8 cellular contexts compared by ENCODE assay signal in the genomic region with DNA sequence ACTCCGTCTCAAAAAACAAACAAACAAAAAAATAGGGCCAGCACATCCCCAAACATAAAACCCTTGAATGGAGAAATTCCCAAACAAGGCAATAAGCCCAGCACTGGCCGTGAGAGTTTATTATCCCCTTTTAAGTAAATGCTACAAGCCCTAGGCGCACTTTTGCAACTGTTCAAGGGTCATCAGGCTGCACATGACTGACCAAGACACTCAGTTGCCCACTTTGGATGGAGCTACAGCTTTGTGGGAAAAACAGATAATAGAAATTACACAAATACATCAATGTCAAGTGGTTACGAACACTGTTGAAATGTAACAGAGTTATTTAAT. TPM values are rescaled to one million over a fixed set of nuclear protein-coding genes. Genes with fewer than 3 reads are reported as not detected.
DNase-seq lines count a peak whose midpoint lies in the region; ATAC-seq and TF ChIP-seq lines count a peak whose summit lies in the region.

No MANE protein-coding gene starts in this region.

- H3K27ac ChIP-seq in OCI-LY7 (ENCODE audit: low read depth, low read length, poor library complexity, severe bottlenecking) (no peak overlapping the region), ovary (peak overlapping the region; percentile 85 to 91)

- peak overlapping the region; percentile 94 for H3K4me3 Mint-ChIP-seq in endothelial cell (ENCODE audit: unreplicated experiment)

- CTCF ChIA-PET in OCI-LY7 (lab: Charles Lee; ENCODE audit: unreplicated experiment), result interaction anchor here (0.5 to 0.6 kb wide), 2 partner anchors 173 to 509 kb away, joined by 3 read pairs; no protein-coding TSS in a partner anchor

- H3K9me3 ChIP-seq in OCI-LY7 (ENCODE audit: low read length) (no peaks in the 10 kb centered on the region), ovary (no peaks in the 10 kb centered on the region)

- H2AFZ ChIP-seq in OCI-LY7 (ENCODE audit: low read length), result peak overlapping the region; percentile 67; the same call in 1 of the 2 replicates

- intact Hi-C loops in OCI-LY7 (cut with micrococcal nuclease; ENCODE audit: unreplicated experiment), result loop anchor here (2.0 to 10.0 kb wide), 2 partner anchors 34 to 176 kb away; a partner anchor contains a TSS
- intact Hi-C loops in ovary (cut with DNase I), result no loop called here

- H3K36me3 Mint-ChIP-seq in endothelial cell (ENCODE audit: low read depth, unreplicated experiment), result peaks cover 7% of the 10 kb centered on the region

- H3K9me2 ChIP-seq in OCI-LY7 (ENCODE audit: insufficient read depth, low read length), result no peaks in the 10 kb centered on the region

- TF ChIP-seq EP300 in ovary (IDR thresholded peaks at IDR 0.05), result no peak

- H3K36me3 ChIP-seq in OCI-LY7 (ENCODE audit: insufficient read depth, low read length) (no peaks in the 10 kb centered on the region; the same call in 1 of the 2 replicates), ovary (no peaks in the 10 kb centered on the region)

- no peaks in the 10 kb centered on the region for H4K20me1 ChIP-seq in OCI-LY7 (ENCODE audit: insufficient read depth, low read length)

- peaks cover 5% of the 10 kb centered on the region for H3K27me3 Mint-ChIP-seq in endothelial cell (ENCODE audit: unreplicated experiment)

- DNase-seq in DMS79 treated with DMSO at 0.1 percent for 48 hours (lab: John Stamatoyannopoulos, UW) (peak; percentile 64), OCI-LY7 (ENCODE audit: low spot score) (no peak), endothelial cell (ENCODE audit: low spot score) (no peak), ovary (no peak), NCI-H69 (lab: John Stamatoyannopoulos, UW) (no peak), GDM1 (lab: John Stamatoyannopoulos, UW) (no peak)

- H3K27me3 ChIP-seq in ovary, result no peaks in the 10 kb centered on the region

- H3K4me3 ChIP-seq in OCI-LY7 (ENCODE audit: low read depth, low read length, poor library complexity, severe bottlenecking), result peak overlapping the region; percentile 82
- H3K4me3 ChIP-seq in ovary, result peak overlapping the region; percentile 85

- H3K9me3 Mint-ChIP-seq in endothelial cell (ENCODE audit: unreplicated experiment), result no peaks in the 10 kb centered on the region

- TF ChIP-seq CTCF in OCI-LY7 (conservative IDR thresholded peaks at IDR 0.05; ENCODE audit: low read length), result no peak
- TF ChIP-seq CTCF in endothelial cell (IDR thresholded peaks at IDR 0.05; ENCODE audit: unreplicated experiment), result no peak
- no peak for TF ChIP-seq CTCF in ovary (IDR thresholded peaks at IDR 0.05)

- BruUV-seq in OCI-LY7 (replicated peaks; lab: Mats Ljungman, UMichigan), result no TSS peak

- H3K4me2 ChIP-seq in OCI-LY7 (ENCODE audit: low read length), result peak overlapping the region; percentile 72

- H3K4me1 ChIP-seq in OCI-LY7 (ENCODE audit: insufficient read depth, low read length, poor library complexity, severe bottlenecking) (peaks cover 6% of the 10 kb centered on the region), ovary (ENCODE audit: insufficient read depth) (peaks cover 2% of the 10 kb centered on the region)

- no peak for TF ChIP-seq POLR2A in ovary (IDR thresholded peaks at IDR 0.05)

- POLR2A ChIA-PET in OCI-LY7 (lab: Charles Lee), result interaction anchor here (0.5 to 0.8 kb wide), 2 partner anchors 11 to 16 kb away, joined by 3 read pairs; no protein-coding TSS in a partner anchor

- peaks cover 11% of the 10 kb centered on the region; the same call in 1 of the 2 replicates for H3K79me2 ChIP-seq in OCI-LY7 (ENCODE audit: insufficient read depth, low read depth, low read length)

- WGBS in ovary, 3 donors, result 27 to 34% (median 31%) methylated on average over 4 of the region's 4 CpGs

- peak overlapping the region; percentile 64 for H3K27ac Mint-ChIP-seq in endothelial cell (ENCODE audit: unreplicated experiment)

- no peak for ATAC-seq in HG03095 (IDR thresholded peaks at IDR 0.05; ENCODE audit: unreplicated experiment)
- no peak for ATAC-seq in HG03565 (IDR thresholded peaks at IDR 0.05; ENCODE audit: unreplicated experiment)

- H3K4me1 Mint-ChIP-seq in endothelial cell (ENCODE audit: unreplicated experiment), result peaks cover 37% of the 10 kb centered on the region

RNA-seq across cellular contexts. Expression of a gene that starts 33.7 kb away (rescaled TPM):
- 3.4 TPM in 2 replicates for total RNA-seq in OCI-LY7 (2014; rRNA removed; shearing (Covaris generic))
- total RNA-seq in OCI-LY7 (2022) (11.7 and 13.4 TPM in 2 replicates), endothelial cell (ENCODE audit: unreplicated experiment) (31.5 TPM), ovary (10 to 100 TPM in 5 of 7 donors, 1 to 10 TPM in 2; 5.2 to 30.3 (median 25.9) TPM)
- polyA plus RNA-seq in ovary, result 10 to 100 TPM in 1 of 2 donors, 1 to 10 TPM in 1; 6.7 to 11.6 TPM

RNA-seq across cellular contexts. Expression of a gene that starts 43.8 kb away (rescaled TPM):
- not detected in 2 replicates for total RNA-seq in OCI-LY7 (2014; rRNA removed; shearing (Covaris generic))
- total RNA-seq in OCI-LY7 (2022) (not detected in 2 replicates), endothelial cell (ENCODE audit: unreplicated experiment) (2.2 TPM), ovary (10 to 100 TPM in 2 of 7 donors, 1 to 10 TPM in 5; 5.5 to 10.7 (median 7.7) TPM)
- polyA plus RNA-seq in ovary, result 1 to 10 TPM; 4.9 to 7.8 TPM
